In the genomic region with DNA sequence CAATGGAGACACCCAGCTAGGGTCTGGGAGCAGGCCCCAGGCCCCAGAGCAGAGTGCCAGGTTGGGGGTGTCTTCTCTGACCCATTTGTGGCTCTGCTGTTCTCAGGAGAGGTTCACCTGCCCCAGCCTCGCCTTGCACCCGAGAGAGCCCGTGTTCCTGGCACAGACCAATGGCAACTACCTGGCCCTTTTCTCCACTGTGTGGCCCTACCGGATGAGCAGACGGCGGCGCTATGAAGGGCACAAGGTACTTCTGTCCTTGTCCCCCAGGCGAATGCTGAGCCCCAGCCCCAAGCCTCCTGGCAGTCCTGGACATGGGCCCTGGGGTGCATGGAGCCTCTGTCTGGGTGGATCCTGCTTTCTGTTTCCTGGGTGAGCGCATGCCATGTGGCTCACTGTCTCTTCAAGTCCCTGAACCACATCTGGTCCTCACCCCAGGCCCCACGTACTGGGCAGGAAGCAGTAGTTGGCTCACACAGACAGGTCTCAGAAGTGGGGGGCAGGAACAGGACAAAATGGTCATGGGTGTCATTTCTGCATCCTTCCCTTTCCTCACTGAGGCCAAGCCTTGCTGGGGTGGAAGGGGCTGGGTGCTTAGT, we compare ENCODE assay signal across 1 cellular context.
TF ChIP-seq lines count a peak whose summit lies in the region.

No MANE protein-coding gene starts in this region.

TF ChIP-seq in SK-N-SH treated with all-trans-retinoic acid at 6 μM for 48 hours, 23 proteins besides CTCF, POLR2A, EP300 and RAD21 (continued from another document):
- TF ChIP-seq ZFP30 (CRISPR knock-in tag; IDR thresholded peaks at IDR 0.05) (no peak), ZC3H10 (CRISPR knock-in tag; IDR thresholded peaks at IDR 0.05) (no peak), GLIS3 (CRISPR knock-in tag; IDR thresholded peaks at IDR 0.05) (no peak), RARB (CRISPR knock-in tag; IDR thresholded peaks at IDR 0.05) (no peak), OSR1 (CRISPR knock-in tag; IDR thresholded peaks at IDR 0.05) (no peak), ZNF565 (CRISPR knock-in tag; conservative IDR thresholded peaks at IDR 0.05; ENCODE audit: low read depth) (no peak), ESRRG (CRISPR knock-in tag; IDR thresholded peaks at IDR 0.05) (no peak)
- TF ChIP-seq, protein P1, sequence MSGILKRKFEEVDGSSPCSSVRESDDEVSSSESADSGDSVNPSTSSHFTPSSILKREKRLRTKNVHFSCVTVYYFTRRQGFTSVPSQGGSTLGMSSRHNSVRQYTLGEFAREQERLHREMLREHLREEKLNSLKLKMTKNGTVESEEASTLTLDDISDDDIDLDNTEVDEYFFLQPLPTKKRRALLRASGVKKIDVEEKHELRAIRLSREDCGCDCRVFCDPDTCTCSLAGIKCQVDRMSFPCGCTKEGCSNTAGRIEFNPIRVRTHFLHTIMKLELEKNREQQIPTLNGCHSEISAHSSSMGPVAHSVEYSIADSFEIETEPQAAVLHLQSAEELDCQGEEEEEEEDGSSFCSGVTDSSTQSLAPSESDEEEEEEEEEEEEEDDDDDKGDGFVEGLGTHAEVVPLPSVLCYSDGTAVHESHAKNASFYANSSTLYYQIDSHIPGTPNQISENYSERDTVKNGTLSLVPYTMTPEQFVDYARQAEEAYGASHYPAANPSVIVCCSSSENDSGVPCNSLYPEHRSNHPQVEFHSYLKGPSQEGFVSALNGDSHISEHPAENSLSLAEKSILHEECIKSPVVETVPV (CRISPR knock-in tag; IDR thresholded peaks at IDR 0.05), result no peak
- TF ChIP-seq, protein P2, sequence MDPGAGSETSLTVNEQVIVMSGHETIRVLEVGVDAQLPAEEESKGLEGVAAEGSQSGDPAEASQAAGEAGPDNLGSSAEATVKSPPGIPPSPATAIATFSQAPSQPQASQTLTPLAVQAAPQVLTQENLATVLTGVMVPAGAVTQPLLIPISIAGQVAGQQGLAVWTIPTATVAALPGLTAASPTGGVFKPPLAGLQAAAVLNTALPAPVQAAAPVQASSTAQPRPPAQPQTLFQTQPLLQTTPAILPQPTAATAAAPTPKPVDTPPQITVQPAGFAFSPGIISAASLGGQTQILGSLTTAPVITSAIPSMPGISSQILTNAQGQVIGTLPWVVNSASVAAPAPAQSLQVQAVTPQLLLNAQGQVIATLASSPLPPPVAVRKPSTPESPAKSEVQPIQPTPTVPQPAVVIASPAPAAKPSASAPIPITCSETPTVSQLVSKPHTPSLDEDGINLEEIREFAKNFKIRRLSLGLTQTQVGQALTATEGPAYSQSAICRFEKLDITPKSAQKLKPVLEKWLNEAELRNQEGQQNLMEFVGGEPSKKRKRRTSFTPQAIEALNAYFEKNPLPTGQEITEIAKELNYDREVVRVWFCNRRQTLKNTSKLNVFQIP (CRISPR knock-in tag; IDR thresholded peaks at IDR 0.05; ENCODE audit: borderline replicate concordance, low read depth), result no peak
